ENCODE assay signal across 8 cellular contexts in genomic region chr3:16309558-16309957, GRCh38. TPM values are rescaled to one million over a fixed set of nuclear protein-coding genes. Genes with fewer than 3 reads are reported as not detected.
DNase-seq lines count a peak whose midpoint lies in the region; ATAC-seq, FAIRE-seq and TF ChIP-seq lines count a peak whose summit lies in the region.

No MANE protein-coding gene starts in this region.

- H3K27me3 ChIP-seq in pancreas = no peaks in the 10 kb centered on the region

- peak; percentile 84 for ATAC-seq in GM19351 (IDR thresholded peaks at IDR 0.05; ENCODE audit: unreplicated experiment)
- peak; percentile 82 for ATAC-seq in HG03159 (IDR thresholded peaks at IDR 0.05; ENCODE audit: unreplicated experiment)
- ATAC-seq in pancreas = no peak

- H3K27ac ChIP-seq in epithelial cell of prostate (no peak overlapping the region), pancreas (no peak overlapping the region)

- FAIRE-seq in frontal cortex (lab: Jason Lieb, UNC) (no peak), pancreas (lab: Jason Lieb, UNC) (no peak)

- H3K9me3 ChIP-seq in pancreas = no peaks in the 10 kb centered on the region

- no peaks in the 10 kb centered on the region for H3K4me1 ChIP-seq in pancreas

- DNase-seq in A172 (ENCODE audit: low spot score) (peak; percentile 87), T-helper 1 cell (peak in 4 of 5 donors; percentile 30 to 90 (median 44)), epithelial cell of prostate (ENCODE audit: low read depth, low spot score) (peak; percentile 40), hippocampal formation (lab: John Stamatoyannopoulos, UW) (no peak), frontal cortex (ENCODE audit: low spot score in 2 of 2) (no peak), pancreas (no peak)

- intact Hi-C loops in pancreas (cut with DNase I) = no loop called here

- no peak for TF ChIP-seq CTCF in pancreas (IDR thresholded peaks at IDR 0.05)

- peaks cover 0 to 7% (median 0%) of the 10 kb centered on the region in 3 donors for H3K36me3 ChIP-seq in pancreas

- WGBS in pancreas, 2 donors = 48 to 88% methylated on average over 2 of the region's 2 CpGs

- no peak overlapping the region for H3K4me3 ChIP-seq in pancreas

RNA-seq across cellular contexts. Expression of gene OXNAD1, which starts 44.5 kb away (rescaled TPM):
- total RNA-seq in A172 (2014; rRNA removed; shearing (Covaris generic)) = 17.5 and 18.7 TPM in 2 replicates
- total RNA-seq in frontal cortex (15.5 TPM), pancreas (1 to 10 TPM; 3.7 to 6.7 (median 4.5) TPM)
- polyA plus RNA-seq in pancreas = 1 to 10 TPM; 2.8 to 3.2 TPM

RNA-seq across cellular contexts. Expression of gene DPH3, which starts 44.8 kb away (rescaled TPM):
- 21.3 and 23.5 TPM in 2 replicates for total RNA-seq in A172 (2014; rRNA removed; shearing (Covaris generic))
- total RNA-seq in frontal cortex (20.4 TPM), pancreas (1 to 10 TPM; 4.1 to 8.5 (median 6.8) TPM)
- polyA plus RNA-seq in pancreas = 1 to 10 TPM; 4.1 to 8.8 TPM

Comparison
In these comparisons a context has a peak if more than half of its experiments do, and no peak if none do; other contexts are left out.
1. DNase-seq: peak in A172 (single experiment), T-helper 1 cell (4 of 5) and epithelial cell of prostate (single experiment); none in hippocampal formation (0 of 2), frontal cortex (0 of 2) and pancreas (0 of 6).
2. ATAC-seq: peak in GM19351 (single experiment) and HG03159 (single experiment); none in pancreas (0 of 4).